Comparison of ENCODE assay signal across 15 cellular contexts in the genomic region with DNA sequence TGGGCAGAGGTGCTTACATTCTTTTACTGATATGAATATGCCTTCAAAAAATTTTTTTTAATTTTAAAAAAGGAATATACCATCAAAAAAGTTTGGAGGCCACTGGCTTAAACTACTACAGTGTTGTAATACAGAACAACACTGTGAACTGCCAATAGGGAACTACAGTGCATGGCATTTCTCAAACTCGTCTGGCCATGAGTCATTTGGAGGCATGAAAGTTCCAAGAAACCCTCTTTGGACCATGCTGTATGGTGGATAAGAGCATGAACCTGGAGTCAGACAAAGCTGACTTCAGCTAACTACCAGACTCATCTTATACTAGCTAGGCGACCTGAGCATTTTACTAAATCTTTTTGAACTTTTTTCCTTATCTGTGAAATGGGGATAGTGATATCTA. TPM values are rescaled to one million over a fixed set of nuclear protein-coding genes. Genes with fewer than 3 reads are reported as not detected.
DNase-seq lines count a peak whose midpoint lies in the region; ATAC-seq and TF ChIP-seq lines count a peak whose summit lies in the region.
"Had no signal": no experiment of that assay in that cellular context is flagged by ENCODE, and none has a peak within 500 bp of the region (broad histone marks: within the 10 kb centered on the region; RNA-seq: fewer than 3 reads in every experiment).

No MANE protein-coding gene starts in this region.

- intact Hi-C loops in psoas muscle (cut with DNase I), result no loop called here

- 61 to 68% (median 62%) methylated on average over 2 of the region's 2 CpGs for WGBS in psoas muscle, 3 donors

- in situ Hi-C loops in SK-MEL-5 (cut with HindIII; ENCODE audit: low pct_unique_long_range_greater_than_20kb, low sequenced_read_pairs), result no loop called here

- peak in 3 of 4 donors; percentile 40 to 57 (median 57) for ATAC-seq in psoas muscle

- no peaks in the 10 kb centered on the region for H3K4me1 ChIP-seq in psoas muscle

- peak; percentile 24 to 31 for DNase-seq in Kasumi-1 (lab: John Stamatoyannopoulos, UW)
- DNase-seq in SK-MEL-5 (ENCODE audit: low read depth, low spot score), result peak; percentile 24
- peak; percentile 59 for DNase-seq in fibroblast of gingiva (ENCODE audit: low read depth)
- no peak for DNase-seq in psoas muscle
- no peak for DNase-seq in DMS79 (lab: John Stamatoyannopoulos, UW)
- no peak for DNase-seq in KG1 (lab: John Stamatoyannopoulos, UW)
- no peak for DNase-seq in NCI-H748 (lab: John Stamatoyannopoulos, UW; ENCODE audit: unreplicated experiment)
- DNase-seq in activated gamma-delta T cell (lab: John Stamatoyannopoulos, UW), result no peak
- DNase-seq: activated CD4-positive, alpha-beta memory T cell treated with anti-CD3 and anti-CD28 coated beads, Interleukin-2, amount 10 ng/mL, durations not matched to agents 7 days and 5 days; CD4-positive, alpha-beta memory T cell; endodermal cell; GDM1; H7; hippocampal formation; MM.1S had no signal

- H3K27me3 ChIP-seq in psoas muscle (ENCODE audit: insufficient read depth in 3 of 3, low read length in 2 of 3), result no peaks in the 10 kb centered on the region

- H3K4me3 ChIP-seq in psoas muscle, result no peak overlapping the region

- no peaks in the 10 kb centered on the region for H3K9me3 ChIP-seq in psoas muscle

- TF ChIP-seq CTCF in psoas muscle (IDR thresholded peaks at IDR 0.05), result no peak

- H3K36me3 ChIP-seq in psoas muscle (ENCODE audit: insufficient read depth in 1 of 2, low read depth in 1 of 2), result no peaks in the 10 kb centered on the region

- no peak overlapping the region for H3K27ac ChIP-seq in psoas muscle

RNA-seq across cellular contexts. Expression of gene NF1, which starts 9.2 kb away (rescaled TPM):
- total RNA-seq in SK-MEL-5 (2014; rRNA removed; shearing (Covaris generic)), result 25.1 and 26.5 TPM in 2 replicates
- 32.0 and 38.9 TPM in 2 replicates for polyA plus RNA-seq in SK-MEL-5 (2015; cell fraction: cytosol; rRNA removed)
- 24.8 and 25.8 TPM in 2 replicates for polyA plus RNA-seq in SK-MEL-5 (2015; cell fraction: nucleus; rRNA removed)
- total RNA-seq in psoas muscle, result 10 to 100 TPM; 27.4 to 35.5 (median 27.9) TPM
- polyA plus RNA-seq in psoas muscle, result 1 to 10 TPM; 3.5 to 8.1 (median 3.6) TPM

Comparison
In these comparisons a context has a peak if more than half of its experiments do, and no peak if none do; other contexts are left out.
1. DNase-seq: peak in Kasumi-1 (2 of 2), SK-MEL-5 (single experiment) and fibroblast of gingiva (single experiment); none in psoas muscle (0 of 2), DMS79 (single experiment), KG1 (single experiment), NCI-H748 (single experiment) and activated gamma-delta T cell (single experiment).